5 cellular contexts compared by ENCODE assay signal in the genomic region with DNA sequence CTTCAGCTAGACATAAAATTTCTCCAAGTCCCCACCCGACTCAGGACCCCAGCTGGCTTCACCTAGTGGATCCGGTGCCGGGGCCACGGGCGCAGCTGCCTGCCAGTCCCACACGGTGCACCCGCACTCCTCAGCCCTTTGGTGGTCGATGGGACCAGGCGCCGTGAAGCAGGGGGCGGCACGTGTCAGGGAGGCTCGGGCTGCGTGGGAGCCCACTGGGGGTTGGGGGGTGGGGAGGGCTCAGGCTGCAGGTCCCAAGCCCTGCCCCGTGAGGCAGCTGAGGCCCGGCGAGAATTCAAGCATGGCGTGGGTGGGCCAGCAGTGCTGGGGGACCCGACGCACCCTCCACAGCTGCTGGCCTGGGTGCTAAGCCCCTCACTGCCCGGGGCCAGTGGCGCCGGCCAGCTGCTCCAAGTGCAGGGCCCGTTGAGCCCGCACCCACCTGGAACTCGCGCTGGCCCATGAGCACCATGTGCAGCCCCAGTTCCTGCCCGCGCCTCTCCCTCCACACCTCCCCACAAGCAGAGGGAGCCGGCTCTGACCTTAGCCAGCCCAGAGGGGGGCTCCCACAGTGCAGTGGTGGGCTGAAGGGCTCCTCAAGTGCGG.
"Had no signal": no experiment of that assay in that cellular context is flagged by ENCODE, and none has a peak within 500 bp of the region (broad histone marks: within the 10 kb centered on the region; RNA-seq: fewer than 3 reads in every experiment).

No MANE protein-coding gene starts in this region.

- H3K4me2 ChIP-seq: GM23338 had no signal

- H3K27ac ChIP-seq: HL-60 had no signal

- H2AFZ ChIP-seq: GM23338 had no signal

- DNase-seq: H9, HCEC 1CT had no signal

- H3K4me3 ChIP-seq: GM23338 had no signal

- ATAC-seq: GM23338, HepG2 had no signal
